In genomic region chr12:124992874-124993567, GRCh38 we compare ENCODE assay signal across 1 cellular context.
TF ChIP-seq lines count a peak whose summit lies in the region.

No MANE protein-coding gene starts in this region.

TF ChIP-seq in HEK293, 187 proteins besides CTCF, POLR2A, EP300 and RAD21 (continued from another document and continues in another):
- peak; percentile 68 for TF ChIP-seq SP2 (tag by site-specific recombination; IDR thresholded peaks at IDR 0.05)
- no peak for TF ChIP-seq ZBTB6 (tag by site-specific recombination; IDR thresholded peaks at IDR 0.05)
- TF ChIP-seq MZF1 (tag by site-specific recombination; IDR thresholded peaks at IDR 0.05; ENCODE audit: borderline replicate concordance) = peak; percentile 41; the same call in 1 of the 2 replicates
- no peak for TF ChIP-seq ZNF768 (tag by site-specific recombination; IDR thresholded peaks at IDR 0.05)
- no peak for TF ChIP-seq ZNF155 (tag by site-specific recombination; IDR thresholded peaks at IDR 0.05)
- TF ChIP-seq ZFP41 (tag by site-specific recombination; IDR thresholded peaks at IDR 0.05; ENCODE audit: borderline replicate concordance) = no peak
- TF ChIP-seq ZNF624 (tag by site-specific recombination; IDR thresholded peaks at IDR 0.05) = no peak
- TF ChIP-seq MEIS1 (CRISPR knock-in tag; IDR thresholded peaks at IDR 0.05; ENCODE audit: borderline replicate concordance) = no peak
- no peak for TF ChIP-seq ZNF747 (tag by site-specific recombination; IDR thresholded peaks at IDR 0.05)
- TF ChIP-seq ZNF140 (tag by site-specific recombination; IDR thresholded peaks at IDR 0.05) = no peak
- 0 out of 2 replicates have a peak, but pooled peaks have one; percentile 40 for TF ChIP-seq PRDM4 (tag by site-specific recombination; IDR thresholded peaks at IDR 0.05)
- no peak for TF ChIP-seq ZNF530 (tag by site-specific recombination; IDR thresholded peaks at IDR 0.05; ENCODE audit: low read depth)
- TF ChIP-seq ZNF426 (tag by site-specific recombination; IDR thresholded peaks at IDR 0.05) = no peak
- TF ChIP-seq ZNF488 (tag by site-specific recombination; IDR thresholded peaks at IDR 0.05) = no peak
- no peak for TF ChIP-seq ZNF302 (tag by site-specific recombination; IDR thresholded peaks at IDR 0.05; ENCODE audit: low read depth)
- TF ChIP-seq SCRT1 (tag by site-specific recombination; IDR thresholded peaks at IDR 0.05; ENCODE audit: borderline replicate concordance) = no peak
- TF ChIP-seq ZNF555 (tag by site-specific recombination; conservative IDR thresholded peaks at IDR 0.05) = no peak
- TF ChIP-seq ZNF670 (tag by site-specific recombination; IDR thresholded peaks at IDR 0.05; ENCODE audit: low read depth) = no peak
- no peak for TF ChIP-seq ZNF280D (tag by site-specific recombination; IDR thresholded peaks at IDR 0.05)
- no peak for TF ChIP-seq REPIN1 (tag by site-specific recombination; IDR thresholded peaks at IDR 0.05; ENCODE audit: low read depth)
- no peak for TF ChIP-seq ZNF398 (tag by site-specific recombination; IDR thresholded peaks at IDR 0.05)
- TF ChIP-seq ZNF121 (tag by site-specific recombination; IDR thresholded peaks at IDR 0.05) = no peak
- TF ChIP-seq ZNF433 (tag by site-specific recombination; IDR thresholded peaks at IDR 0.05; ENCODE audit: low read depth) = no peak
- TF ChIP-seq ZBTB7A (tag by site-specific recombination; IDR thresholded peaks at IDR 0.05; ENCODE audit: low read depth) = peak; percentile 76; the same call in 1 of the 2 replicates
- TF ChIP-seq ZNF223 (tag by site-specific recombination; IDR thresholded peaks at IDR 0.05) = no peak
- no peak for TF ChIP-seq GLI2 (tag by site-specific recombination; IDR thresholded peaks at IDR 0.05; ENCODE audit: borderline replicate concordance, low read depth)
- no peak for TF ChIP-seq ZNF514 (tag by site-specific recombination; IDR thresholded peaks at IDR 0.05)
- TF ChIP-seq ZNF521 (tag by site-specific recombination; IDR thresholded peaks at IDR 0.05) = no peak
- TF ChIP-seq SETDB1 (IDR thresholded peaks at IDR 0.05; ENCODE audit: insufficient read length, low read length) = no peak
- no peak for TF ChIP-seq ZNF248 (tag by site-specific recombination; IDR thresholded peaks at IDR 0.05)
- TF ChIP-seq ZNF350 (tag by site-specific recombination; IDR thresholded peaks at IDR 0.05) = no peak
- no peak for TF ChIP-seq ZNF701 (tag by site-specific recombination; IDR thresholded peaks at IDR 0.05)
- no peak for TF ChIP-seq AEBP2 (tag by site-specific recombination; IDR thresholded peaks at IDR 0.05; ENCODE audit: borderline replicate concordance)
- TF ChIP-seq ZNF266 (tag by site-specific recombination; IDR thresholded peaks at IDR 0.05; ENCODE audit: low read depth) = no peak
- TF ChIP-seq ZIC2 (tag by site-specific recombination; IDR thresholded peaks at IDR 0.05) = no peak
- no peak for TF ChIP-seq ZNF837 (tag by site-specific recombination; IDR thresholded peaks at IDR 0.05)
- no peak for TF ChIP-seq ZNF138 (tag by site-specific recombination; IDR thresholded peaks at IDR 0.05; ENCODE audit: borderline replicate concordance)
- peak; percentile 64 for TF ChIP-seq YY1 (tag by site-specific recombination; IDR thresholded peaks at IDR 0.05)
- peak; percentile 95 for TF ChIP-seq PRDM10 (tag by site-specific recombination; IDR thresholded peaks at IDR 0.05)
- TF ChIP-seq ZNF830 (tag by site-specific recombination; IDR thresholded peaks at IDR 0.05; ENCODE audit: low read depth) = no peak
- TF ChIP-seq ZBTB44 (tag by site-specific recombination; IDR thresholded peaks at IDR 0.05) = 0 out of 2 replicates have a peak, but pooled peaks have one; percentile 26
- TF ChIP-seq SCRT2 (tag by site-specific recombination; IDR thresholded peaks at IDR 0.05) = no peak
- TF ChIP-seq ZNF211 (tag by site-specific recombination; IDR thresholded peaks at IDR 0.05; ENCODE audit: low read depth) = no peak
- no peak for TF ChIP-seq ZNF571 (tag by site-specific recombination; IDR thresholded peaks at IDR 0.05)
- TF ChIP-seq ZNF214 (tag by site-specific recombination; IDR thresholded peaks at IDR 0.05; ENCODE audit: borderline replicate concordance) = no peak
- TF ChIP-seq TRIM28 (IDR thresholded peaks at IDR 0.05; ENCODE audit: borderline replicate concordance, low read length) = peak; percentile 60
- no peak for TF ChIP-seq ZNF174 (tag by site-specific recombination; IDR thresholded peaks at IDR 0.05)
- no peak for TF ChIP-seq ZNF202 (tag by site-specific recombination; IDR thresholded peaks at IDR 0.05; ENCODE audit: borderline replicate concordance)
- no peak for TF ChIP-seq ZNF76 (tag by site-specific recombination; IDR thresholded peaks at IDR 0.05; ENCODE audit: borderline replicate concordance, low read depth)
- TF ChIP-seq ZFP3 (tag by site-specific recombination; IDR thresholded peaks at IDR 0.05; ENCODE audit: low read depth) = no peak
- TF ChIP-seq ZEB2 (tag by site-specific recombination; IDR thresholded peaks at IDR 0.05) = peak; percentile 95
- TF ChIP-seq ZBTB17 (tag by site-specific recombination; IDR thresholded peaks at IDR 0.05) = peak; percentile 85
